Comparison of ENCODE assay signal across 1 cellular context in the genomic region with DNA sequence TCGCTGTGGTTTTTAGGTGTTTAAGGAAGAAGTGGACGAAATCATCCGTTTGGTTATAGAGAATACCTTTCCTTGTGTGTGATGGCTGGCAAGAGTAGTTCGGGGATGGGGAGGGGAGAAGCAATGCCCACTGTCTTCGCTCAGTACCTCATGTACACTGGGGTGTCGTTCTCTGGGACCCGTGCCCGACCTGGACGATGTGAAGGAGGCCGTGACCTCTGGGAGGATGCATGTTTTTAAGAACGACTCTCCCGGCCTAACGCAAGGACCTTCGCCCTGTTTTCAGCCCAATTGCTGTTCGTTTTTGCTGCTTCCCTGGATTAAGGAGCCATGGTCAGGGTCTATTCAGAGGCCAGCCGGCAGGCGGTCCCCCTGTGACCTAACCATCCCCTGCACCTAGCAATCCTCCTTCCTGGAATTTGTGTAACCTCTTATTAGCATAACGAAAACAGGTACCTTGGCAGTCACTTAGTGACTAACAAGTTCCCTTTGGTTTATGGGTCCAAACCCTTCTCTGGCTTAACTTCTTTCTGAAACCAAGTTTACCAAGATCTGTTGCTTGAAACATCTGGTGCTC.
A peak's percentile ranks its signal among the peaks of the same experiment; 100 is the strongest.
TF ChIP-seq lines count a peak whose summit lies in the region.

No MANE protein-coding gene starts in this region.

TF ChIP-seq in HepG2, 621 proteins besides CTCF, POLR2A, EP300 and RAD21:
- TF ChIP-seq ZSCAN29 (CRISPR knock-in tag; conservative IDR thresholded peaks at IDR 0.05) (peak; percentile 91; the same call in 1 of the 2 replicates), ZNF878 (CRISPR knock-in tag; IDR thresholded peaks at IDR 0.05) (no peak), RNF2 (conservative IDR thresholded peaks at IDR 0.05; ENCODE audit: low read depth) (0 out of 2 replicates have a peak, but pooled peaks have one; percentile 16), ASH2L (IDR thresholded peaks at IDR 0.05; ENCODE audit: insufficient read length, low read depth, low read length) (peak; percentile 26)
